1 cellular context compared by ENCODE assay signal in the genomic region with DNA sequence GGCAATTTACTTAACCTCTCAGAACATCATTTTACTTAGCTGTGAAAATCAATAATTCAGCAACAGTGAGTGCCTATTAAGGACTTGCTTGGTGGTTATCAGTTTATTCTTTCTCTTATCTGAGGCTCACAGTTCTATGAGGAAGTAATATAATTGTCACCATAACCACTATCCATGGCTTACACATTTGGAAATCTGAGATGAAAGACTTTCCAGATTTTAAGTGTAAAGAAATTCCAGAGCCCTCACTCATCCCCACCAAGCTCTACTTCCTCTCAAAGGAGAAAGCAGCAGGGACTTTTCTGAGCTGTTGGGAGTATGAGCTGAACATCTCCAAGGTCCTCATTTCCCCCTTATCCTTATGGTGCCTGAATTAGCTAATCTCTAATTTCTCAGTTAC.
A peak's percentile ranks its signal among the peaks of the same experiment; 100 is the strongest.
TF ChIP-seq lines count a peak whose summit lies in the region.

No MANE protein-coding gene starts in this region.

TF ChIP-seq in endothelial cell of umbilical vein, 7 proteins besides CTCF, POLR2A, EP300 and RAD21:
- peak; percentile 33 for TF ChIP-seq GATA2 (IDR thresholded peaks at IDR 0.05; ENCODE audit: insufficient read depth, insufficient read length, low read depth, low read length)
- no peak for TF ChIP-seq MAX (IDR thresholded peaks at IDR 0.05; ENCODE audit: insufficient read depth, insufficient read length)
- no peak for TF ChIP-seq FOS (IDR thresholded peaks at IDR 0.05; ENCODE audit: borderline replicate concordance, insufficient read depth, low read length)
- TF ChIP-seq MYC (IDR thresholded peaks at IDR 0.05; ENCODE audit: low read depth, low read length), result no peak
- TF ChIP-seq POLR2AphosphoS5 (IDR thresholded peaks at IDR 0.05; ENCODE audit: insufficient read depth, low read depth, low read length), result no peak
- TF ChIP-seq JUN (IDR thresholded peaks at IDR 0.05; ENCODE audit: borderline replicate concordance, insufficient read depth, insufficient read length, low read depth), result no peak
- no peak for TF ChIP-seq EZH2 (IDR thresholded peaks at IDR 0.05; ENCODE audit: borderline replicate concordance, low read depth, low read length, severe bottlenecking)
